Comparison of ENCODE assay signal across 20 cellular contexts in genomic region chr2:144441711-144442141, GRCh38.
DNase-seq lines count a peak whose midpoint lies in the region; ATAC-seq and TF ChIP-seq lines count a peak whose summit lies in the region.
"Had no signal": no experiment of that assay in that cellular context is flagged by ENCODE, and none has a peak within 500 bp of the region (broad histone marks: within the 10 kb centered on the region; RNA-seq: fewer than 3 reads in every experiment).

No MANE protein-coding gene starts in this region.

- peaks cover 72% of the 10 kb centered on the region for H3K4me1 ChIP-seq in BLaER1

- H3K27ac Mint-ChIP-seq in endothelial cell (ENCODE audit: unreplicated experiment) = peak overlapping the region; percentile 8
- peak overlapping the region; percentile 81 for H3K27ac Mint-ChIP-seq in stimulated activated effector memory CD8-positive, alpha-beta T cell treated with anti-CD3 and anti-CD28 coated beads, Interleukin-12 subunit alpha, Interleukin-12 subunit beta, amount 100 ng/mL, for 72 hours
- no peak overlapping the region for H3K27ac Mint-ChIP-seq in activated CD8-positive, alpha-beta memory T cell treated with anti-CD3 and anti-CD28 coated beads, Interleukin-2, amount 10 ng/mL, durations not matched to agents 7 days and 5 days
- H3K27ac Mint-ChIP-seq: activated naive CD4-positive, alpha-beta T cell treated with anti-CD3 and anti-CD28 coated beads for 36 hours; naive thymus-derived CD4-positive, alpha-beta T cell had no signal

- H4K20me1 ChIP-seq in BLaER1 = peaks cover 100% of the 10 kb centered on the region

- no peak for TF ChIP-seq CTCF in endothelial cell (IDR thresholded peaks at IDR 0.05; ENCODE audit: unreplicated experiment)
- TF ChIP-seq CTCF in coronary artery (IDR thresholded peaks at IDR 0.05) = no peak

- peaks cover 74% of the 10 kb centered on the region for H3K36me3 ChIP-seq in BLaER1
- H3K36me3 ChIP-seq: uterus had no signal

- CTCF ChIA-PET in activated CD8-positive, alpha-beta memory T cell treated with anti-CD3 and anti-CD28 coated beads, Interleukin-2, amount 10 ng/mL, durations not matched to agents 7 days and 5 days (lab: Charles Lee) = interaction anchor here (0.7 kb wide), 1 partner anchor 228 kb away, joined by 3 read pairs; no protein-coding TSS in a partner anchor

- H3K4me3 ChIP-seq in BLaER1 (no peak overlapping the region), coronary artery (no peak overlapping the region)
- H3K4me3 ChIP-seq: GM12878, lung, uterus had no signal

- 0 out of 2 replicates have a peak overlapping the region, but pooled peaks have one; percentile 22 for H3K4me2 ChIP-seq in BLaER1

- H3K9ac ChIP-seq in BLaER1 = no peak overlapping the region

- DNase-seq in SK-MEL-5 (ENCODE audit: low read depth, low spot score) (peak; percentile 68), endothelial cell (ENCODE audit: low spot score) (no peak), Ammon's horn (ENCODE audit: low spot score) (no peak), coronary artery (ENCODE audit: low spot score) (no peak)
- no peak for DNase-seq in stimulated activated effector memory CD8-positive, alpha-beta T cell treated with anti-CD3 and anti-CD28 coated beads, Interleukin-12 subunit alpha, Interleukin-12 subunit beta, amount 100 ng/mL, for 72 hours (ENCODE audit: low spot score in 2 of 2)
- DNase-seq in activated CD8-positive, alpha-beta memory T cell treated with anti-CD3 and anti-CD28 coated beads, Interleukin-2, amount 10 ng/mL, durations not matched to agents 7 days and 5 days = no peak
- no peak for DNase-seq in activated CD4-positive, alpha-beta T cell treated with anti-CD3 and anti-CD28 coated beads for 4 hours
- DNase-seq: activated naive CD4-positive, alpha-beta T cell treated with anti-CD3 and anti-CD28 coated beads for 36 hours; Calu3; GDM1; naive thymus-derived CD4-positive, alpha-beta T cell; NCI-H2107; NCI-H526; PC-3; stimulated activated naive CD4-positive, alpha-beta T cell treated with Interleukin-2 at 50 U/mL for 16 hours; uterus had no signal

- in situ Hi-C loops in SK-MEL-5 (cut with HindIII; ENCODE audit: low pct_unique_long_range_greater_than_20kb, low sequenced_read_pairs) = no loop called here

- H3K27me3 ChIP-seq in BLaER1 = no peaks in the 10 kb centered on the region
- H3K27me3 ChIP-seq: uterus had no signal

- H3K9me3 ChIP-seq in BLaER1 = no peaks in the 10 kb centered on the region
- H3K9me3 ChIP-seq: uterus had no signal

- peaks cover 6% of the 10 kb centered on the region for H3K27me3 Mint-ChIP-seq in endothelial cell (ENCODE audit: unreplicated experiment)
- no peaks in the 10 kb centered on the region for H3K27me3 Mint-ChIP-seq in activated CD8-positive, alpha-beta memory T cell treated with anti-CD3 and anti-CD28 coated beads, Interleukin-2, amount 10 ng/mL, durations not matched to agents 7 days and 5 days

- ATAC-seq in stimulated activated effector memory CD8-positive, alpha-beta T cell treated with anti-CD3 and anti-CD28 coated beads, Interleukin-12 subunit alpha, Interleukin-12 subunit beta, amount 100 ng/mL, for 72 hours = no peak
- ATAC-seq in activated CD8-positive, alpha-beta memory T cell treated with anti-CD3 and anti-CD28 coated beads, Interleukin-2, amount 10 ng/mL, durations not matched to agents 7 days and 5 days = no peak
- ATAC-seq: GM12878, PC-3, SK-N-SH treated with all-trans-retinoic acid at 6 μM for 48 hours had no signal

- H3K9me3 Mint-ChIP-seq in endothelial cell (ENCODE audit: unreplicated experiment) = no peaks in the 10 kb centered on the region
- no peaks in the 10 kb centered on the region for H3K9me3 Mint-ChIP-seq in stimulated activated effector memory CD8-positive, alpha-beta T cell treated with anti-CD3 and anti-CD28 coated beads, Interleukin-12 subunit alpha, Interleukin-12 subunit beta, amount 100 ng/mL, for 72 hours
- H3K9me3 Mint-ChIP-seq in activated CD8-positive, alpha-beta memory T cell treated with anti-CD3 and anti-CD28 coated beads, Interleukin-2, amount 10 ng/mL, durations not matched to agents 7 days and 5 days (ENCODE audit: low read depth) = no peaks in the 10 kb centered on the region
- H3K9me3 Mint-ChIP-seq: activated naive CD4-positive, alpha-beta T cell treated with anti-CD3 and anti-CD28 coated beads for 36 hours; naive thymus-derived CD4-positive, alpha-beta T cell had no signal

- peaks cover 32% of the 10 kb centered on the region for H3K4me1 Mint-ChIP-seq in endothelial cell (ENCODE audit: unreplicated experiment)
- peaks cover 48% of the 10 kb centered on the region for H3K4me1 Mint-ChIP-seq in stimulated activated effector memory CD8-positive, alpha-beta T cell treated with anti-CD3 and anti-CD28 coated beads, Interleukin-12 subunit alpha, Interleukin-12 subunit beta, amount 100 ng/mL, for 72 hours
- H3K4me1 Mint-ChIP-seq in activated CD8-positive, alpha-beta memory T cell treated with anti-CD3 and anti-CD28 coated beads, Interleukin-2, amount 10 ng/mL, durations not matched to agents 7 days and 5 days = no peaks in the 10 kb centered on the region

- H3K27ac ChIP-seq in BLaER1 (no peak overlapping the region), coronary artery (peak overlapping the region in 1 of 2 donors; percentile 27)

- no peak overlapping the region for H3K4me3 Mint-ChIP-seq in endothelial cell (ENCODE audit: unreplicated experiment)
- no peak overlapping the region for H3K4me3 Mint-ChIP-seq in stimulated activated effector memory CD8-positive, alpha-beta T cell treated with anti-CD3 and anti-CD28 coated beads, Interleukin-12 subunit alpha, Interleukin-12 subunit beta, amount 100 ng/mL, for 72 hours
- H3K4me3 Mint-ChIP-seq in activated CD8-positive, alpha-beta memory T cell treated with anti-CD3 and anti-CD28 coated beads, Interleukin-2, amount 10 ng/mL, durations not matched to agents 7 days and 5 days = no peak overlapping the region
- H3K4me3 Mint-ChIP-seq: activated naive CD4-positive, alpha-beta T cell treated with anti-CD3 and anti-CD28 coated beads for 36 hours; naive thymus-derived CD4-positive, alpha-beta T cell had no signal

- peaks cover 14% of the 10 kb centered on the region for H3K36me3 Mint-ChIP-seq in endothelial cell (ENCODE audit: low read depth, unreplicated experiment)
- H3K36me3 Mint-ChIP-seq in stimulated activated effector memory CD8-positive, alpha-beta T cell treated with anti-CD3 and anti-CD28 coated beads, Interleukin-12 subunit alpha, Interleukin-12 subunit beta, amount 100 ng/mL, for 72 hours = peaks cover 54% of the 10 kb centered on the region
- H3K36me3 Mint-ChIP-seq in activated CD8-positive, alpha-beta memory T cell treated with anti-CD3 and anti-CD28 coated beads, Interleukin-2, amount 10 ng/mL, durations not matched to agents 7 days and 5 days = peaks cover 14% of the 10 kb centered on the region
